19 cellular contexts compared by ENCODE assay signal in the genomic region with DNA sequence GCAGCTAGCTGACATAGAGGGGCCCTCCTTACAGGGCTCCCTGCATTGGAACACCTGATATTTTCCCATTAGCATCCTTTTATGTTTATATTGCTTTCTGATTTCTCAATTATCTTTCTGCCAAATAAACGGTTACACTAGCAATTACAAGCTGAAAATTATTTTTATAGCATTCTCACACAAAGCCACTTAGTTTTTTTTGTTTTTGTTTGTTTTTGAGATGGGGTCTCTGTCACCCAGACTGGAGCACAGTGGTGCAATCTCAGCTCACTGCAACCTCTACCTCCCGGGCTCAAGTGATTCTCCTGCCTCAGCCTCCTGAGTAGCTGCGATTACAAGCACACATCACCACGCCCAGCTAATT. TPM values are rescaled to one million over a fixed set of nuclear protein-coding genes. Genes with fewer than 3 reads are reported as not detected.
A peak's percentile ranks its signal among the peaks of the same experiment; 100 is the strongest.
DNase-seq lines count a peak whose midpoint lies in the region; ATAC-seq, FAIRE-seq and TF ChIP-seq lines count a peak whose summit lies in the region.
"Had no signal": no experiment of that assay in that cellular context is flagged by ENCODE, and none has a peak within 500 bp of the region (broad histone marks: within the 10 kb centered on the region; RNA-seq: fewer than 3 reads in every experiment).

No MANE protein-coding gene starts in this region.

- H3K79me2 ChIP-seq in OCI-LY3 (ENCODE audit: low read length) (peaks cover 10% of the 10 kb centered on the region; the same call in 1 of the 2 replicates), GM12878 (ENCODE audit: control insufficient read depth, insufficient read depth, low read length) (no peaks in the 10 kb centered on the region)

- no peak for TF ChIP-seq EP300 in GM12878 (IDR thresholded peaks at IDR 0.05; ENCODE audit: borderline replicate concordance in 1 of 2, control insufficient read depth in 1 of 2, low read depth in 2 of 2, low read length in 2 of 2)

- H3K4me2 ChIP-seq in OCI-LY3 (ENCODE audit: low read length) (peak overlapping the region; percentile 92), GM12878 (ENCODE audit: control insufficient read depth, insufficient read depth) (peak overlapping the region; percentile 83)
- H3K4me2 ChIP-seq: A549 had no signal

- no peaks in the 10 kb centered on the region for H3K9me3 Mint-ChIP-seq in activated CD8-positive, alpha-beta memory T cell treated with anti-CD3 and anti-CD28 coated beads, Interleukin-2, amount 10 ng/mL, durations not matched to agents 7 days and 5 days (ENCODE audit: low read depth)
- H3K9me3 Mint-ChIP-seq in stimulated activated effector memory CD8-positive, alpha-beta T cell treated with anti-CD3 and anti-CD28 coated beads, Interleukin-12 subunit alpha, Interleukin-12 subunit beta, amount 100 ng/mL, for 72 hours, result no peaks in the 10 kb centered on the region
- H3K9me3 Mint-ChIP-seq: nephron, type B pancreatic cell had no signal

- no peaks in the 10 kb centered on the region for H3K27me3 ChIP-seq in OCI-LY3 (ENCODE audit: low read depth, low read length)
- no peaks in the 10 kb centered on the region for H3K27me3 ChIP-seq in GM12878 (replicated peaks in 1 of 2; ENCODE audit: control insufficient read depth in 2 of 2, insufficient read depth in 2 of 2, low read length in 1 of 2)
- no peaks in the 10 kb centered on the region for H3K27me3 ChIP-seq in right cardiac atrium (ENCODE audit: control insufficient read depth, insufficient read depth)

- H3K4me3 ChIP-seq in OCI-LY3 (ENCODE audit: low read length), result peak overlapping the region; percentile 72
- peak overlapping the region; percentile 18; the same call in 1 of the 2 replicates for H3K4me3 ChIP-seq in GM12878
- no peak overlapping the region for H3K4me3 ChIP-seq in right cardiac atrium (ENCODE audit: low read length)
- H3K4me3 ChIP-seq: A549, lower lobe of right lung, psoas muscle had no signal

- no peak for TF ChIP-seq POLR2A in GM12878 (IDR thresholded peaks at IDR 0.05; ENCODE audit: low read depth, low read length)

- no peaks in the 10 kb centered on the region for H3K9me3 ChIP-seq in OCI-LY3 (ENCODE audit: insufficient read depth, low read length)
- peaks cover 2% of the 10 kb centered on the region; the same call in 1 of the 3 replicates for H3K9me3 ChIP-seq in GM12878 (replicated peaks; ENCODE audit: control insufficient read depth, insufficient read depth, low read length)
- H3K9me3 ChIP-seq in right cardiac atrium (ENCODE audit: control insufficient read depth, low read length), result no peaks in the 10 kb centered on the region
- H3K9me3 ChIP-seq: A549, lower lobe of right lung, psoas muscle had no signal

- POLR2A ChIA-PET in GM12878 (lab: Charles Lee), result interaction anchor here (0.7 to 3.6 kb wide), 8 partner anchors 9 to 114 kb away, joined by 3 to 11 read pairs (median 4); partner anchors contain the start of gene UBN2

- no peaks in the 10 kb centered on the region for H3K36me3 Mint-ChIP-seq in activated CD8-positive, alpha-beta memory T cell treated with anti-CD3 and anti-CD28 coated beads, Interleukin-2, amount 10 ng/mL, durations not matched to agents 7 days and 5 days
- H3K36me3 Mint-ChIP-seq in stimulated activated effector memory CD8-positive, alpha-beta T cell treated with anti-CD3 and anti-CD28 coated beads, Interleukin-12 subunit alpha, Interleukin-12 subunit beta, amount 100 ng/mL, for 72 hours, result no peaks in the 10 kb centered on the region
- H3K36me3 Mint-ChIP-seq: type B pancreatic cell had no signal

- RAD21 ChIA-PET in GM12878 (lab: Charles Lee; ENCODE audit: unreplicated experiment), result interaction anchor here (0.7 to 2.3 kb wide), 5 partner anchors 14 to 44 kb away, joined by 3 to 14 read pairs (median 6); a partner anchor contains a TSS

- CTCF ChIA-PET in activated CD8-positive, alpha-beta memory T cell treated with anti-CD3 and anti-CD28 coated beads, Interleukin-2, amount 10 ng/mL, durations not matched to agents 7 days and 5 days (lab: Charles Lee), result interaction anchor here (0.9 to 2.9 kb wide), 9 partner anchors 8 to 233 kb away, joined by 3 to 15 read pairs (median 5); a partner anchor contains a TSS
- CTCF ChIA-PET in GM12878 (lab: Yijun Ruan, JAX), result interaction anchor here (0.5 to 3.2 kb wide), 6 partner anchors 9 to 102 kb away, joined by 3 to 13 read pairs (median 8); a partner anchor contains a TSS

- no peak for FAIRE-seq in GM12878 (lab: Jason Lieb, UNC)
- FAIRE-seq: A549 had no signal

- WGBS in GM12878 (ENCODE audit: insufficient coverage, insufficient replicate concordance, low lambda C conversion rate, missing lambda C conversion rate), result 46% methylated on average over 4 of the region's 4 CpGs
- 86% methylated on average over 4 of the region's 4 CpGs for WGBS in right cardiac atrium

- peak overlapping the region; percentile 84 for H3K27ac Mint-ChIP-seq in activated CD8-positive, alpha-beta memory T cell treated with anti-CD3 and anti-CD28 coated beads, Interleukin-2, amount 10 ng/mL, durations not matched to agents 7 days and 5 days
- no peak overlapping the region for H3K27ac Mint-ChIP-seq in stimulated activated effector memory CD8-positive, alpha-beta T cell treated with anti-CD3 and anti-CD28 coated beads, Interleukin-12 subunit alpha, Interleukin-12 subunit beta, amount 100 ng/mL, for 72 hours
- H3K27ac Mint-ChIP-seq: nephron had no signal

- H3K36me3 ChIP-seq in OCI-LY3 (replicated peaks; ENCODE audit: low read depth, low read length) (no peaks in the 10 kb centered on the region), GM12878 (ENCODE audit: control insufficient read depth in 2 of 2, insufficient read depth in 2 of 2, low read length in 1 of 2) (no peaks in the 10 kb centered on the region)
- H3K36me3 ChIP-seq: lower lobe of right lung had no signal

- peaks cover 38% of the 10 kb centered on the region for H3K4me1 Mint-ChIP-seq in activated CD8-positive, alpha-beta memory T cell treated with anti-CD3 and anti-CD28 coated beads, Interleukin-2, amount 10 ng/mL, durations not matched to agents 7 days and 5 days
- peaks cover 30% of the 10 kb centered on the region for H3K4me1 Mint-ChIP-seq in stimulated activated effector memory CD8-positive, alpha-beta T cell treated with anti-CD3 and anti-CD28 coated beads, Interleukin-12 subunit alpha, Interleukin-12 subunit beta, amount 100 ng/mL, for 72 hours
- H3K4me1 Mint-ChIP-seq: nephron had no signal

- SMC1A ChIA-PET in GM12878 (lab: Charles Lee; ENCODE audit: uncharacterized antibody, unreplicated experiment), result interaction anchor here (0.8 to 2.8 kb wide), 10 partner anchors 9 to 111 kb away, joined by 3 to 20 read pairs (median 6); a partner anchor contains a TSS

- BruUV-seq in GM12878 (replicated peaks; lab: Mats Ljungman, UMichigan), result TSS peak; percentile 83

- H3K27ac ChIP-seq in OCI-LY3 (ENCODE audit: low read length) (peak overlapping the region; percentile 97), GM12878 (ENCODE audit: control insufficient read depth, insufficient read depth) (peak overlapping the region; percentile 64), right cardiac atrium (ENCODE audit: low read length) (no peak overlapping the region)
- H3K27ac ChIP-seq: A549, lower lobe of right lung, psoas muscle, RWPE1 had no signal

- peak overlapping the region; percentile 76 for H3K9ac ChIP-seq in OCI-LY3 (ENCODE audit: low read length)
- H3K9ac ChIP-seq in GM12878 (ENCODE audit: control insufficient read depth, insufficient read depth, low read length), result 0 out of 2 replicates have a peak overlapping the region, but pooled peaks have one; percentile 24

- in situ Hi-C loops in GM12878 (cut with MboI), result loop anchor here (10.0 kb wide), 1 partner anchor 935 kb away; no protein-coding TSS in a partner anchor

- no peak for TF ChIP-seq RAD21 in GM12878 (IDR thresholded peaks at IDR 0.05; ENCODE audit: insufficient read depth, low read depth, low read length)

- H4K20me1 ChIP-seq in OCI-LY3 (ENCODE audit: insufficient read depth, low read length), result no peaks in the 10 kb centered on the region
- H4K20me1 ChIP-seq in GM12878 (ENCODE audit: control insufficient read depth, insufficient read depth), result no peaks in the 10 kb centered on the region

- no peak overlapping the region for H2AFZ ChIP-seq in OCI-LY3 (ENCODE audit: low read depth, low read length)
- H2AFZ ChIP-seq in GM12878 (ENCODE audit: control insufficient read depth, low read depth, low read length), result no peak overlapping the region

- intact Hi-C loops in GM12878 (cut with micrococcal nuclease; ENCODE audit: unreplicated experiment), result loop anchor here (5.0 kb wide), 1 partner anchor 238 kb away; the partner anchor contains the start of gene LUC7L2
- intact Hi-C loops in right cardiac atrium (cut with DNase I), result no loop called here

- TF ChIP-seq CTCF in OCI-LY3 (IDR thresholded peaks at IDR 0.05; ENCODE audit: low read depth, low read length) (no peak), GM12878 (IDR thresholded peaks at IDR 0.05 in 2 of 3, conservative IDR thresholded peaks at IDR 0.05 in 1 of 3; ENCODE audit: control insufficient read depth in 2 of 3, extremely low read depth in 1 of 3, insufficient read depth in 1 of 3, low read depth in 3 of 3, low read length in 3 of 3) (no peak)

- ATAC-seq in activated CD8-positive, alpha-beta memory T cell treated with anti-CD3 and anti-CD28 coated beads, Interleukin-2, amount 10 ng/mL, durations not matched to agents 7 days and 5 days, result no peak
- ATAC-seq in GM12878 (no peak), right cardiac atrium (no peak)
- ATAC-seq in stimulated activated effector memory CD8-positive, alpha-beta T cell treated with anti-CD3 and anti-CD28 coated beads, Interleukin-12 subunit alpha, Interleukin-12 subunit beta, amount 100 ng/mL, for 72 hours, result no peak
- ATAC-seq: psoas muscle had no signal

- H3K27me3 Mint-ChIP-seq in activated CD8-positive, alpha-beta memory T cell treated with anti-CD3 and anti-CD28 coated beads, Interleukin-2, amount 10 ng/mL, durations not matched to agents 7 days and 5 days, result no peaks in the 10 kb centered on the region

- H3K4me1 ChIP-seq in OCI-LY3 (ENCODE audit: low read length) (peaks cover 52% of the 10 kb centered on the region), GM12878 (ENCODE audit: control insufficient read depth, insufficient read depth, low read length) (peaks cover 28% of the 10 kb centered on the region), right cardiac atrium (ENCODE audit: control insufficient read depth, insufficient read depth, low read length) (no peaks in the 10 kb centered on the region)
- H3K4me1 ChIP-seq: psoas muscle had no signal

- no peak for DNase-seq in activated CD8-positive, alpha-beta memory T cell treated with anti-CD3 and anti-CD28 coated beads, Interleukin-2, amount 10 ng/mL, durations not matched to agents 7 days and 5 days
- DNase-seq in activated CD8-positive, alpha-beta memory T cell treated with anti-CD3 and anti-CD28 coated beads, Interleukin-2, amount 50 U/mL, for 4 hours, result no peak
- no peak for DNase-seq in GM12878 (ENCODE audit: low read depth, low spot score)
- no peak for DNase-seq in stimulated activated effector memory CD8-positive, alpha-beta T cell treated with anti-CD3 and anti-CD28 coated beads, Interleukin-12 subunit alpha, Interleukin-12 subunit beta, amount 100 ng/mL, for 72 hours (ENCODE audit: low spot score in 2 of 2)
- DNase-seq in hippocampal formation (lab: John Stamatoyannopoulos, UW), result no peak
- no peak for DNase-seq in right cardiac atrium
- no peak for DNase-seq in GOT3 (lab: John Stamatoyannopoulos, UW)
- DNase-seq: C1 segment of cervical spinal cord; caudate nucleus; effector CD4-positive, alpha-beta T cell; glutamatergic neuron; H7; lower lobe of right lung; psoas muscle had no signal

- peak overlapping the region; percentile 66 for H3K4me3 Mint-ChIP-seq in activated CD8-positive, alpha-beta memory T cell treated with anti-CD3 and anti-CD28 coated beads, Interleukin-2, amount 10 ng/mL, durations not matched to agents 7 days and 5 days
- peak overlapping the region; percentile 50 for H3K4me3 Mint-ChIP-seq in stimulated activated effector memory CD8-positive, alpha-beta T cell treated with anti-CD3 and anti-CD28 coated beads, Interleukin-12 subunit alpha, Interleukin-12 subunit beta, amount 100 ng/mL, for 72 hours
- H3K4me3 Mint-ChIP-seq: nephron, type B pancreatic cell had no signal

RNA-seq across cellular contexts. Expression of gene ZC3HAV1, which starts 9.9 kb away (rescaled TPM):
- total RNA-seq in activated CD8-positive, alpha-beta memory T cell treated with anti-CD3 and anti-CD28 coated beads, Interleukin-2, amount 10 ng/mL, durations not matched to agents 7 days and 5 days, result 100 to 1,000 TPM; 125 to 139 TPM
- 42.6 and 46.8 TPM in 2 replicates for total RNA-seq in GM12878 (2013; cell fraction: nucleolus; rRNA removed)
- total RNA-seq in GM12878 (2014; rRNA removed) (43.1 and 45.4 TPM in 2 replicates), GM12878 (2014; rRNA removed; fragmentation: Illumina TruSeq; extraction: Trizol) (46.3 and 47.5 TPM in 2 replicates), GM12878 (2021) (49.4 and 55.3 TPM in 2 replicates), right cardiac atrium (10 to 100 TPM in 2 of 4 donors, 1 to 10 TPM in 2; 7.6 to 14.1 (median 10.0) TPM)
- 17.9 TPM for polyA plus RNA-seq in GM12878 (2011; ENCODE audit: low read depth)
- polyA plus RNA-seq in GM12878 (2011; rRNA removed) (24.1 and 29.8 TPM in 2 replicates), GM12878 (2014; fragmentation: Illumina TruSeq; extraction: Trizol) (48.5 and 58.2 TPM in 2 replicates), GM12878 (2014; fragmentation: Nextera tagmentation; extraction: Ambion mirVana) (10 to 100 TPM; 18.5 to 19.7 TPM), GM12878 (2014; rRNA removed) (32.4 and 35.2 TPM in 2 replicates), GM12878 (2016; fragmentation: Nextera tagmentation; extraction: Ambion mirVana) (10 to 100 TPM; 46.4 to 51.4 TPM), right cardiac atrium (4.1 TPM)
- polyA plus RNA-seq in GM12878 (2011; cell fraction: cytosol; rRNA removed), result 21.6 and 24.2 TPM in 2 replicates
- 17.6 and 24.1 TPM in 2 replicates for polyA plus RNA-seq in GM12878 (2011; cell fraction: nucleus; rRNA removed)
- polyA plus RNA-seq in GM12878 (2012), result 20.0 and 21.3 TPM in 2 replicates
- 35.4 and 46.3 TPM in 2 replicates for polyA minus RNA-seq in GM12878 (2011; rRNA and poly(A)+ RNA removed)
- polyA minus RNA-seq in GM12878 (2011; cell fraction: cytosol; rRNA and poly(A)+ RNA removed), result 17.9 and 26.4 TPM in 2 replicates
- polyA minus RNA-seq in GM12878 (2011; cell fraction: nucleus; rRNA and poly(A)+ RNA removed), result 20.9 and 39.8 TPM in 2 replicates
